In genomic region chr2:17068016-17068415, GRCh38 we compare ENCODE assay signal across 36 cellular contexts.
"Had no signal": no experiment of that assay in that cellular context is flagged by ENCODE, and none has a peak within 500 bp of the region (broad histone marks: within the 10 kb centered on the region; RNA-seq: fewer than 3 reads in every experiment).

No MANE protein-coding gene starts in this region.

- H3K27me3 Mint-ChIP-seq: activated naive CD4-positive, alpha-beta T cell treated with anti-CD3 and anti-CD28 coated beads, Interleukin-2, amount 10 ng/mL, durations not matched to agents 7 days and 5 days; activated naive CD4-positive, alpha-beta T cell treated with anti-CD3 and anti-CD28 coated beads, Interleukin-2, amount 50 U/mL, for 24 hours; activated naive CD8-positive, alpha-beta T cell; activated naive CD8-positive, alpha-beta T cell treated with anti-CD3 and anti-CD28 coated beads for 36 hours; activated naive CD8-positive, alpha-beta T cell treated with anti-CD3 and anti-CD28 coated beads, Interleukin-2, amount 10 ng/mL, durations not matched to agents 7 days and 5 days; activated naive CD8-positive, alpha-beta T cell treated with anti-CD3 and anti-CD28 coated beads, Interleukin-2, amount 50 U/mL, for 24 hours; activated T-cell treated with anti-CD3 and anti-CD28 coated beads, Interleukin-2, amount 50 U/mL, for 24 hours; activated T-helper 17 cell treated with anti-CD3 and anti-CD28 coated beads, Interleukin-2, amount 50 U/mL, for 72 hours; brain; central memory CD8-positive, alpha-beta T cell had no signal

- H3K9me3 Mint-ChIP-seq: activated naive CD4-positive, alpha-beta T cell treated with anti-CD3 and anti-CD28 coated beads, Interleukin-2, amount 50 U/mL, for 24 hours; activated naive CD8-positive, alpha-beta T cell treated with anti-CD3 and anti-CD28 coated beads, Interleukin-2, amount 10 ng/mL, durations not matched to agents 7 days and 5 days had no signal

- H3K27ac Mint-ChIP-seq: activated naive CD4-positive, alpha-beta T cell treated with anti-CD3 and anti-CD28 coated beads for 36 hours; activated naive CD4-positive, alpha-beta T cell treated with anti-CD3 and anti-CD28 coated beads, Interleukin-2, amount 10 ng/mL, durations not matched to agents 7 days and 5 days; activated naive CD4-positive, alpha-beta T cell treated with anti-CD3 and anti-CD28 coated beads, Interleukin-2, amount 50 U/mL, for 24 hours; activated naive CD4-positive, alpha-beta T cell treated with anti-CD3 and anti-CD28 coated beads, Interleukin-2, amount 50 U/mL, for 72 hours; activated naive CD8-positive, alpha-beta T cell; activated naive CD8-positive, alpha-beta T cell treated with anti-CD3 and anti-CD28 coated beads for 36 hours; activated naive CD8-positive, alpha-beta T cell treated with anti-CD3 and anti-CD28 coated beads, Interleukin-2, amount 10 ng/mL, durations not matched to agents 7 days and 5 days; activated naive CD8-positive, alpha-beta T cell treated with anti-CD3 and anti-CD28 coated beads, Interleukin-2, amount 50 U/mL, for 24 hours; activated T-cell treated with anti-CD3 and anti-CD28 coated beads, Interleukin-2, amount 50 U/mL, for 24 hours; activated T-cell treated with anti-CD3 and anti-CD28 coated beads, Interleukin-2, amount 50 U/mL, for 72 hours; activated T-helper 1 cell treated with anti-CD3 and anti-CD28 coated beads, Interleukin-12 subunit alpha, Interleukin-12 subunit beta, Interleukin-2, Interleukin-4 antibody, amounts not matched to agents 30 ng/mL and 10 ng/mL and 1 ng/mL, durations not matched to agents 14 hours and 24 hours and 36 hours; activated T-helper 17 cell treated with anti-CD3 and anti-CD28 coated beads, Interleukin-2, amount 50 U/mL, for 72 hours; activated T-helper 2 cell treated with anti-CD3 and anti-CD28 coated beads, Interferon-gamma antibody, Interleukin-2, Interleukin-4, amounts not matched to agents 10 μg/mL and 5 μg/mL and 100 μg/mL, durations not matched to agents 14 hours and 24 hours and 36 hours; brain had no signal

- DNase-seq: activated effector memory CD4-positive, alpha-beta T cell treated with anti-CD3 and anti-CD28 coated beads, Interleukin-2, amount 50 U/mL, for 16 hours; activated effector memory CD4-positive, alpha-beta T cell treated with Interleukin-2 at 50 U/mL for 16 hours; activated gamma-delta T cell; activated gamma-delta T cell treated with Interleukin-2 at 50 U/mL for 16 hours; activated naive CD4-positive, alpha-beta T cell; activated naive CD4-positive, alpha-beta T cell treated with anti-CD3 and anti-CD28 coated beads for 36 hours; activated naive CD4-positive, alpha-beta T cell treated with anti-CD3 and anti-CD28 coated beads, Interleukin-2, amount 10 ng/mL, durations not matched to agents 7 days and 5 days; activated naive CD4-positive, alpha-beta T cell treated with anti-CD3 and anti-CD28 coated beads, Interleukin-2, amount 50 U/mL, for 16 hours; activated naive CD4-positive, alpha-beta T cell treated with Interleukin-2 at 50 U/mL for 16 hours; activated naive CD8-positive, alpha-beta T cell treated with anti-CD3 and anti-CD28 coated beads for 36 hours; activated naive CD8-positive, alpha-beta T cell treated with anti-CD3 and anti-CD28 coated beads, Interleukin-2, amount 10 ng/mL, durations not matched to agents 7 days and 5 days; activated naive CD8-positive, alpha-beta T cell treated with anti-CD3 and anti-CD28 coated beads, Interleukin-2, amount 50 U/mL, for 24 hours; activated T-cell treated with anti-CD3 and anti-CD28 coated beads, Interleukin-2, amount 50 U/mL, for 24 hours; activated T-cell treated with anti-CD3 and anti-CD28 coated beads, Interleukin-2, amount 50 U/mL, for 4 hours; activated T-cell treated with anti-CD3 and anti-CD28 coated beads, Interleukin-2, amount 50 U/mL, for 48 hours; activated T-cell treated with anti-CD3 and anti-CD28 coated beads, Interleukin-2, amount 50 U/mL, for 72 hours; adrenal gland; amniotic stem cell; amygdala; anterior cingulate cortex; aorta; body of pancreas; brain microvascular endothelial cell; caudate nucleus; central memory CD4-positive, alpha-beta T cell; cerebellar nuclear complex had no signal

- H3K4me1 Mint-ChIP-seq: activated naive CD4-positive, alpha-beta T cell treated with anti-CD3 and anti-CD28 coated beads, Interleukin-2, amount 10 ng/mL, durations not matched to agents 7 days and 5 days; activated naive CD4-positive, alpha-beta T cell treated with anti-CD3 and anti-CD28 coated beads, Interleukin-2, amount 50 U/mL, for 24 hours; activated naive CD8-positive, alpha-beta T cell treated with anti-CD3 and anti-CD28 coated beads for 36 hours; activated naive CD8-positive, alpha-beta T cell treated with anti-CD3 and anti-CD28 coated beads, Interleukin-2, amount 10 ng/mL, durations not matched to agents 7 days and 5 days; activated naive CD8-positive, alpha-beta T cell treated with anti-CD3 and anti-CD28 coated beads, Interleukin-2, amount 50 U/mL, for 24 hours; activated T-helper 17 cell treated with anti-CD3 and anti-CD28 coated beads, Interleukin-2, amount 50 U/mL, for 72 hours; brain; central memory CD8-positive, alpha-beta T cell had no signal

- H3K36me3 Mint-ChIP-seq: activated naive CD4-positive, alpha-beta T cell treated with anti-CD3 and anti-CD28 coated beads, Interleukin-2, amount 10 ng/mL, durations not matched to agents 7 days and 5 days; activated naive CD4-positive, alpha-beta T cell treated with anti-CD3 and anti-CD28 coated beads, Interleukin-2, amount 50 U/mL, for 24 hours; activated naive CD4-positive, alpha-beta T cell treated with anti-CD3 and anti-CD28 coated beads, Interleukin-2, amount 50 U/mL, for 72 hours; activated naive CD8-positive, alpha-beta T cell; activated naive CD8-positive, alpha-beta T cell treated with anti-CD3 and anti-CD28 coated beads for 36 hours; activated naive CD8-positive, alpha-beta T cell treated with anti-CD3 and anti-CD28 coated beads, Interleukin-2, amount 10 ng/mL, durations not matched to agents 7 days and 5 days; brain had no signal

- FAIRE-seq: astrocyte, bronchial epithelial cell had no signal

- H3K4me3 Mint-ChIP-seq: activated naive CD4-positive, alpha-beta T cell treated with anti-CD3 and anti-CD28 coated beads for 36 hours; activated naive CD4-positive, alpha-beta T cell treated with anti-CD3 and anti-CD28 coated beads, Interleukin-2, amount 10 ng/mL, durations not matched to agents 7 days and 5 days; activated naive CD4-positive, alpha-beta T cell treated with anti-CD3 and anti-CD28 coated beads, Interleukin-2, amount 50 U/mL, for 24 hours; activated naive CD8-positive, alpha-beta T cell; activated naive CD8-positive, alpha-beta T cell treated with anti-CD3 and anti-CD28 coated beads for 36 hours; activated naive CD8-positive, alpha-beta T cell treated with anti-CD3 and anti-CD28 coated beads, Interleukin-2, amount 10 ng/mL, durations not matched to agents 7 days and 5 days; activated naive CD8-positive, alpha-beta T cell treated with anti-CD3 and anti-CD28 coated beads, Interleukin-2, amount 50 U/mL, for 24 hours; activated T-cell treated with anti-CD3 and anti-CD28 coated beads, Interleukin-2, amount 50 U/mL, for 24 hours; activated T-cell treated with anti-CD3 and anti-CD28 coated beads, Interleukin-2, amount 50 U/mL, for 4 hours; activated T-cell treated with anti-CD3 and anti-CD28 coated beads, Interleukin-2, amount 50 U/mL, for 72 hours; activated T-helper 1 cell treated with anti-CD3 and anti-CD28 coated beads, Interleukin-12 subunit alpha, Interleukin-12 subunit beta, Interleukin-2, Interleukin-4 antibody, amounts not matched to agents 30 ng/mL and 10 ng/mL and 1 ng/mL, durations not matched to agents 14 hours and 24 hours and 36 hours; activated T-helper 17 cell treated with anti-CD3 and anti-CD28 coated beads, Interleukin-2, amount 50 U/mL, for 72 hours; brain; central memory CD8-positive, alpha-beta T cell had no signal
